9 cellular contexts compared by ENCODE assay signal in genomic region chr1:41666991-41667631, GRCh38.
DNase-seq lines count a peak whose midpoint lies in the region; ATAC-seq and TF ChIP-seq lines count a peak whose summit lies in the region.
"Had no signal": no experiment of that assay in that cellular context is flagged by ENCODE, and none has a peak within 500 bp of the region (broad histone marks: within the 10 kb centered on the region; RNA-seq: fewer than 3 reads in every experiment).

No MANE protein-coding gene starts in this region.

- TF ChIP-seq POLR2A in NB4 (IDR thresholded peaks at IDR 0.05; ENCODE audit: extremely low read depth, insufficient read length) = no peak

- H2AFZ ChIP-seq in osteoblast (ENCODE audit: low read length) (no peak overlapping the region), neuronal stem cell (ENCODE audit: low read length) (no peak overlapping the region)

- peak; percentile 15 for DNase-seq in left cardiac atrium
- no peak for DNase-seq in cardiac septum (ENCODE audit: low spot score)
- DNase-seq in NB4 (ENCODE audit: low read depth) = peak; percentile 40
- peak; percentile 41 for DNase-seq in activated T-helper 1 cell treated with Interleukin-2 at 50 U/mL for 16 hours (ENCODE audit: low read depth)
- DNase-seq in osteoblast (ENCODE audit: insufficient read length, low spot score, missing footprints) = peak; percentile 83
- DNase-seq in putamen (ENCODE audit: low spot score) = no peak
- DNase-seq in GM03348 (ENCODE audit: low spot score) = no peak
- DNase-seq in neuronal stem cell (ENCODE audit: low spot score) = no peak

- no peak overlapping the region for H4K91ac ChIP-seq in neuronal stem cell (ENCODE audit: low read depth, low read length, poor library complexity)

- H3K18ac ChIP-seq in neuronal stem cell (ENCODE audit: low read length) = no peak overlapping the region

- no peaks in the 10 kb centered on the region for H3K36me3 ChIP-seq in osteoblast (ENCODE audit: insufficient read depth, low read length)
- no peaks in the 10 kb centered on the region for H3K36me3 ChIP-seq in neuronal stem cell (replicated peaks in 1 of 2; ENCODE audit: control insufficient read depth in 2 of 2, insufficient read depth in 2 of 2, low read length in 2 of 2)

- no peak overlapping the region for H3K23ac ChIP-seq in neuronal stem cell (ENCODE audit: low read depth, low read length, poor library complexity)

- no peaks in the 10 kb centered on the region for H3K79me1 ChIP-seq in neuronal stem cell (ENCODE audit: low read depth, low read length)

- no peak overlapping the region for H3K14ac ChIP-seq in neuronal stem cell (ENCODE audit: low read length)

- H3K4me2 ChIP-seq in osteoblast (ENCODE audit: insufficient read depth, low read length) (no peak overlapping the region), neuronal stem cell (ENCODE audit: insufficient read depth, low read length, poor library complexity, severe bottlenecking) (no peak overlapping the region)

- no peak overlapping the region for H2AK5ac ChIP-seq in neuronal stem cell (ENCODE audit: low read depth, low read length)

- H4K20me1 ChIP-seq in osteoblast (ENCODE audit: insufficient read depth, low read length) = no peaks in the 10 kb centered on the region

- H2BK5ac ChIP-seq in neuronal stem cell (ENCODE audit: low read length) = no peak overlapping the region

- TF ChIP-seq CTCF in NB4 (IDR thresholded peaks at IDR 0.05; ENCODE audit: low read depth, low read length) (no peak), osteoblast (IDR thresholded peaks at IDR 0.05; ENCODE audit: extremely low read depth, low read depth, low read length) (no peak)

- no CpG with 5 or more reads among the region's 3 CpGs for WGBS in neuronal stem cell (ENCODE audit: extremely low coverage in 2 of 2, insufficient read length in 2 of 2, insufficient replicate concordance in 1 of 2), 2 donors

- no peak overlapping the region for H2BK120ac ChIP-seq in neuronal stem cell (ENCODE audit: low read depth, low read length)

- no peak overlapping the region for H4K8ac ChIP-seq in neuronal stem cell (ENCODE audit: low read depth, low read length)

- H3K9me3 ChIP-seq in osteoblast (ENCODE audit: low read depth, low read length) = no peaks in the 10 kb centered on the region
- H3K9me3 ChIP-seq in neuronal stem cell (replicated peaks in 1 of 2; ENCODE audit: control insufficient read depth in 2 of 2, insufficient read depth in 1 of 2, low read depth in 1 of 2, low read length in 2 of 2) = no peaks in the 10 kb centered on the region

- H3K27me3 ChIP-seq in osteoblast (ENCODE audit: insufficient read depth, low read length) (no peaks in the 10 kb centered on the region), neuronal stem cell (ENCODE audit: control insufficient read depth in 3 of 3, insufficient read depth in 3 of 3, low read depth in 1 of 3, low read length in 3 of 3) (peaks cover 0 to 23% (median 9%) of the 10 kb centered on the region in 3 experiments)

- intact Hi-C loops in left cardiac atrium (cut with DNase I) (loop anchor here in 1 of 2 donors (10.0 kb wide), 1 partner anchor 92 kb away; no protein-coding TSS in a partner anchor), cardiac septum (cut with DNase I) (loop anchor here (10.0 kb wide), 1 partner anchor 368 kb away; no protein-coding TSS in a partner anchor)

- no peak overlapping the region for H3K4ac ChIP-seq in neuronal stem cell (ENCODE audit: low read length)

- H3K9ac ChIP-seq in neuronal stem cell (ENCODE audit: low read depth, low read length, poor library complexity) = no peak overlapping the region

- H3K4me1 ChIP-seq in osteoblast (ENCODE audit: insufficient read depth, low read length) (peaks cover 39% of the 10 kb centered on the region), neuronal stem cell (ENCODE audit: control insufficient read depth in 2 of 2, insufficient read depth in 1 of 2, low read depth in 1 of 2, low read length in 2 of 2) (peaks cover 9 to 12% of the 10 kb centered on the region in 2 donors)

- H2BK12ac ChIP-seq in neuronal stem cell (ENCODE audit: low read length) = no peak overlapping the region

- no peak overlapping the region for H3K4me3 ChIP-seq in NB4 (ENCODE audit: low read depth, low read length)
- H3K4me3 ChIP-seq in osteoblast (ENCODE audit: insufficient read depth, low read length) = no peak overlapping the region
- no peak overlapping the region for H3K4me3 ChIP-seq in neuronal stem cell (ENCODE audit: low read length in 2 of 2)

- no peaks in the 10 kb centered on the region for H3K79me2 ChIP-seq in osteoblast (ENCODE audit: insufficient read depth, low read length)

- no peak overlapping the region for H2BK15ac ChIP-seq in neuronal stem cell (ENCODE audit: low read length)

- no peak for ATAC-seq in left cardiac atrium
- ATAC-seq: right cardiac atrium had no signal

- H3K27ac ChIP-seq in osteoblast (ENCODE audit: low read depth, low read length) (no peak overlapping the region), neuronal stem cell (replicated peaks; ENCODE audit: low read length) (no peak overlapping the region)

Comparison
In these comparisons a context has a peak if more than half of its experiments do, and no peak if none do; other contexts are left out.
1. DNase-seq: peak in left cardiac atrium (single experiment), NB4 (single experiment), activated T-helper 1 cell treated with Interleukin-2 at 50 U/mL for 16 hours (single experiment) and osteoblast (single experiment); none in cardiac septum (single experiment), putamen (single experiment), GM03348 (single experiment) and neuronal stem cell (single experiment).